ENCODE assay signal across 26 cellular contexts in the genomic region with DNA sequence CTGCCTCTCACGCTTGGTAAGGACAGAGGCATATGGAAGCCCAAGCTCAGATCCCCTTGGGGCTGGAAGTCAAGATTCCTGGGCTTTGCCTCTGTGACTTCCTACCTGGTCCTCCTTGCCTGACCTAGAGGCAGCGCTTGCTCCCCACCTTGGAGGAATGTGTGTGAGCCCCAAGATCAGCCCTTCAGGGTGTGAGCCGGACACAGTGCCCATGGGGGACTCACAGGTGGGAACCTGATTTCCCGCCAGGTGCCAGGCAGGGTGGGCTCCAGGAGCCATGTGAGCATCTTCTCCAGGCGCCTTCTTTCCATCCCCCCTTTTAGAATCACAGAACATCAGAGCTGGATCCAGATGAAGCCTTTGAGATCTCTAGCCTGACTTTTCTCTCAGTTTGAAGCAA. TPM values are rescaled to one million over a fixed set of nuclear protein-coding genes. Genes with fewer than 3 reads are reported as not detected.
"Had no signal": no experiment of that assay in that cellular context is flagged by ENCODE, and none has a peak within 500 bp of the region (broad histone marks: within the 10 kb centered on the region; RNA-seq: fewer than 3 reads in every experiment).

No MANE protein-coding gene starts in this region.

- DNase-seq: activated CD4-positive, alpha-beta T cell treated with anti-CD3 and anti-CD28 coated beads for 48 hours; activated CD4-positive, alpha-beta T cell treated with anti-CD3 and anti-CD28 coated beads, Interleukin-2, amount 50 U/mL, for 4 hours; activated CD4-positive, CD25-positive, alpha-beta regulatory T cell treated with anti-CD3 and anti-CD28 coated beads, Interleukin-2, amount 50 U/mL, for 72 hours; activated CD8-positive, alpha-beta memory T cell treated with anti-CD3 and anti-CD28 coated beads, Interleukin-2, amount 50 U/mL, for 48 hours; activated CD8-positive, alpha-beta T cell treated with anti-CD3 and anti-CD28 coated beads, Interleukin-2, amount 10 ng/mL, durations not matched to agents 7 days and 5 days; activated naive CD4-positive, alpha-beta T cell treated with anti-CD3 and anti-CD28 coated beads, Interleukin-2, amount 50 U/mL, for 16 hours; activated naive CD8-positive, alpha-beta T cell treated with anti-CD3 and anti-CD28 coated beads, Interleukin-2, amount 10 ng/mL, durations not matched to agents 7 days and 5 days; activated T-cell treated with anti-CD3 and anti-CD28 coated beads, Interleukin-2, amount 50 U/mL, for 1 hour; adrenal gland; anterior cingulate cortex; NCI-H1092; NCI-H1417; NCI-H1694; NCI-H2029; NCI-H345; NCI-H510A; NCI-H526 treated with DMSO at 0.1 percent for 48 hours; NK-92 treated with Interleukin-12 subunit alpha and Interleukin-12 subunit beta, amount 100 ng/mL, for 24 hours; OCI-M1; SHP77 treated with DMSO at 0.1 percent for 48 hours had no signal

- H3K27ac ChIP-seq: KMS-11, RWPE1 had no signal

- ATAC-seq: activated CD8-positive, alpha-beta T cell treated with anti-CD3 and anti-CD28 coated beads, Interleukin-2, amount 10 ng/mL, durations not matched to agents 7 days and 5 days; Panc1; WTC11 had no signal

- H3K4me3 ChIP-seq: adrenal gland had no signal

- H3K9me3 ChIP-seq: adrenal gland had no signal

- H3K36me3 ChIP-seq: adrenal gland had no signal

RNA-seq across cellular contexts. Expression of a gene that starts 10.2 kb away (rescaled TPM):
- total RNA-seq: activated CD8-positive, alpha-beta T cell treated with anti-CD3 and anti-CD28 coated beads, Interleukin-2, amount 10 ng/mL, durations not matched to agents 7 days and 5 days; activated naive CD8-positive, alpha-beta T cell treated with anti-CD3 and anti-CD28 coated beads, Interleukin-2, amount 10 ng/mL, durations not matched to agents 7 days and 5 days; MCF 10A; SK-MEL-5; WTC11 had no signal

RNA-seq across cellular contexts. Expression of a gene that starts 24.2 kb away (rescaled TPM):
- total RNA-seq: activated CD8-positive, alpha-beta T cell treated with anti-CD3 and anti-CD28 coated beads, Interleukin-2, amount 10 ng/mL, durations not matched to agents 7 days and 5 days had no signal

RNA-seq across cellular contexts. Expression of a gene that starts 50.2 kb away (rescaled TPM):
- total RNA-seq: MCF 10A had no signal
